In the genomic region with DNA sequence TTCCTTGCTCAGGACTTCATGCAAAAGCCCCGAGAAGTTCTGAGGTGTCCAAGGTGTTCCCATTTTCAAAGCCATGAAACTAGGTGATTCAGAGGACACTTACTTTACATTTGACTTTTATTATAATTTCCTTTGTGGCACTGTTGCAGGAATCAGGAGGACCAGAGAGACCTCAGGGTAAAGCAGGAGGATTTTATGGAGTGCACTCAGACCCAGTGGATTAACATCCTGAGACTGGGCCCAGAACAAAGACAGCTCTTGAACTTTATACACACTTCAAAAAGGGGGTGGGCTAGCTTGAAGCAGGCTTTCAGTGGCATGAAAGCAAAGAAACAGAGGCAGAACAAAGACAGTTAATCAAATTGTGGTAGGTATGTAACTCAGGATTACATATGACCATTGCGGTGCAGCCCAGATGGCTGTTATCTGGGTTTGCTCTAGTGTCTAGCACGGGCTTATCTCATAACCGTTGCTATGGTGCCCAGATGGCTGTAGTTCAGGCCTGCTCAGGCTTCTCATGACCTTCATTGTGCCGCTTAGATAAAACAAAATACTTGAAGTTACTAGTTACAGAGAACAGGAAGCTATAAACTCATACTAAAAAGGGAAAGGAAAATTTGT, we compare ENCODE assay signal across 1 cellular context.
TF ChIP-seq lines count a peak whose summit lies in the region.

No MANE protein-coding gene starts in this region.

TF ChIP-seq in K562, 482 proteins besides CTCF, POLR2A, EP300 and RAD21 (continued from another document and continues in another):
- TF ChIP-seq ZNF140 (CRISPR knock-in tag; IDR thresholded peaks at IDR 0.05) (no peak), TCF3 (CRISPR knock-in tag; IDR thresholded peaks at IDR 0.05) (peak; percentile 67), L3MBTL2 (IDR thresholded peaks at IDR 0.05) (no peak), E2F3 (CRISPR knock-in tag; IDR thresholded peaks at IDR 0.05) (no peak), ZNF766 (CRISPR knock-in tag; conservative IDR thresholded peaks at IDR 0.05) (no peak), CREBBP (IDR thresholded peaks at IDR 0.05; ENCODE audit: low read depth, low read length) (no peak), GTF2F1 (IDR thresholded peaks at IDR 0.05; ENCODE audit: low read depth, low read length) (no peak), TEAD1 (CRISPR knock-in tag; IDR thresholded peaks at IDR 0.05) (no peak), CBX2 (IDR thresholded peaks at IDR 0.05; ENCODE audit: insufficient read depth, low read length, poor library complexity, severe bottlenecking) (no peak), POLR3A (IDR thresholded peaks at IDR 0.05; ENCODE audit: borderline replicate concordance, extremely low read depth, insufficient read depth, insufficient read length) (no peak), MTA1 (IDR thresholded peaks at IDR 0.05; ENCODE audit: borderline replicate concordance) (no peak), NR3C1 (CRISPR knock-in tag; IDR thresholded peaks at IDR 0.05) (no peak), C11orf30 (IDR thresholded peaks at IDR 0.05; ENCODE audit: low read depth) (no peak), ZNF324 (CRISPR knock-in tag; IDR thresholded peaks at IDR 0.05) (no peak), HDAC3 (IDR thresholded peaks at IDR 0.05; ENCODE audit: borderline replicate concordance, partially characterized antibody) (no peak), ZNF282 (CRISPR knock-in tag; IDR thresholded peaks at IDR 0.05) (no peak), ZNF197 (CRISPR knock-in tag; IDR thresholded peaks at IDR 0.05; ENCODE audit: low read depth) (no peak), EZH2 (IDR thresholded peaks at IDR 0.05; ENCODE audit: borderline replicate concordance, low read depth, low read length) (no peak), ZFP1 (CRISPR knock-in tag; IDR thresholded peaks at IDR 0.05) (no peak), ZNF586 (CRISPR knock-in tag; conservative IDR thresholded peaks at IDR 0.05) (no peak), LEF1 (IDR thresholded peaks at IDR 0.05) (0 out of 2 replicates have a peak, but pooled peaks have one; percentile 17), ZNF408 (CRISPR knock-in tag; IDR thresholded peaks at IDR 0.05; ENCODE audit: low read depth) (no peak), FIP1L1 (IDR thresholded peaks at IDR 0.05; ENCODE audit: low read depth, low read length, poor library complexity, severe bottlenecking) (no peak), CHCHD3 (CRISPR knock-in tag; IDR thresholded peaks at IDR 0.05) (no peak), NFYB (IDR thresholded peaks at IDR 0.05; ENCODE audit: extremely low read depth, insufficient read length) (no peak), NELFE (IDR thresholded peaks at IDR 0.05; ENCODE audit: insufficient read depth, insufficient read length) (no peak), TEAD4 (IDR thresholded peaks at IDR 0.05; ENCODE audit: low read length) (0 out of 2 replicates have a peak, but pooled peaks have one; percentile 34), TEAD4 (CRISPR knock-in tag; IDR thresholded peaks at IDR 0.05; ENCODE audit: borderline replicate concordance) (no peak), SNRNP70 (optimal IDR thresholded peaks at IDR 0.05; ENCODE audit: low read depth, low read length) (no peak), ZBTB1 (CRISPR knock-in tag; IDR thresholded peaks at IDR 0.05; ENCODE audit: borderline replicate concordance, low read depth) (no peak)
- TF ChIP-seq, protein P1, sequence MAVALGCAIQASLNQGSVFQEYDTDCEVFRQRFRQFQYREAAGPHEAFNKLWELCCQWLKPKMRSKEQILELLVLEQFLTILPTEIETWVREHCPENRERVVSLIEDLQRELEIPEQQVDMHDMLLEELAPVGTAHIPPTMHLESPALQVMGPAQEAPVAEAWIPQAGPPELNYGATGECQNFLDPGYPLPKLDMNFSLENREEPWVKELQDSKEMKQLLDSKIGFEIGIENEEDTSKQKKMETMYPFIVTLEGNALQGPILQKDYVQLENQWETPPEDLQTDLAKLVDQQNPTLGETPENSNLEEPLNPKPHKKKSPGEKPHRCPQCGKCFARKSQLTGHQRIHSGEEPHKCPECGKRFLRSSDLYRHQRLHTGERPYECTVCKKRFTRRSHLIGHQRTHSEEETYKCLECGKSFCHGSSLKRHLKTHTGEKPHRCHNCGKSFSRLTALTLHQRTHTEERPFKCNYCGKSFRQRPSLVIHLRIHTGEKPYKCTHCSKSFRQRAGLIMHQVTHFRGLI (CRISPR knock-in tag; IDR thresholded peaks at IDR 0.05), result no peak
- TF ChIP-seq, protein P2, sequence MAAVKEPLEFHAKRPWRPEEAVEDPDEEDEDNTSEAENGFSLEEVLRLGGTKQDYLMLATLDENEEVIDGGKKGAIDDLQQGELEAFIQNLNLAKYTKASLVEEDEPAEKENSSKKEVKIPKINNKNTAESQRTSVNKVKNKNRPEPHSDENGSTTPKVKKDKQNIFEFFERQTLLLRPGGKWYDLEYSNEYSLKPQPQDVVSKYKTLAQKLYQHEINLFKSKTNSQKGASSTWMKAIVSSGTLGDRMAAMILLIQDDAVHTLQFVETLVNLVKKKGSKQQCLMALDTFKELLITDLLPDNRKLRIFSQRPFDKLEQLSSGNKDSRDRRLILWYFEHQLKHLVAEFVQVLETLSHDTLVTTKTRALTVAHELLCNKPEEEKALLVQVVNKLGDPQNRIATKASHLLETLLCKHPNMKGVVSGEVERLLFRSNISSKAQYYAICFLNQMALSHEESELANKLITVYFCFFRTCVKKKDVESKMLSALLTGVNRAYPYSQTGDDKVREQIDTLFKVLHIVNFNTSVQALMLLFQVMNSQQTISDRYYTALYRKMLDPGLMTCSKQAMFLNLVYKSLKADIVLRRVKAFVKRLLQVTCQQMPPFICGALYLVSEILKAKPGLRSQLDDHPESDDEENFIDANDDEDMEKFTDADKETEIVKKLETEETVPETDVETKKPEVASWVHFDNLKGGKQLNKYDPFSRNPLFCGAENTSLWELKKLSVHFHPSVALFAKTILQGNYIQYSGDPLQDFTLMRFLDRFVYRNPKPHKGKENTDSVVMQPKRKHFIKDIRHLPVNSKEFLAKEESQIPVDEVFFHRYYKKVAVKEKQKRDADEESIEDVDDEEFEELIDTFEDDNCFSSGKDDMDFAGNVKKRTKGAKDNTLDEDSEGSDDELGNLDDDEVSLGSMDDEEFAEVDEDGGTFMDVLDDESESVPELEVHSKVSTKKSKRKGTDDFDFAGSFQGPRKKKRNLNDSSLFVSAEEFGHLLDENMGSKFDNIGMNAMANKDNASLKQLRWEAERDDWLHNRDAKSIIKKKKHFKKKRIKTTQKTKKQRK (IDR thresholded peaks at IDR 0.05; ENCODE audit: borderline replicate concordance, low read depth, low read length), result peak; percentile 71
- TF ChIP-seq, protein P3, sequence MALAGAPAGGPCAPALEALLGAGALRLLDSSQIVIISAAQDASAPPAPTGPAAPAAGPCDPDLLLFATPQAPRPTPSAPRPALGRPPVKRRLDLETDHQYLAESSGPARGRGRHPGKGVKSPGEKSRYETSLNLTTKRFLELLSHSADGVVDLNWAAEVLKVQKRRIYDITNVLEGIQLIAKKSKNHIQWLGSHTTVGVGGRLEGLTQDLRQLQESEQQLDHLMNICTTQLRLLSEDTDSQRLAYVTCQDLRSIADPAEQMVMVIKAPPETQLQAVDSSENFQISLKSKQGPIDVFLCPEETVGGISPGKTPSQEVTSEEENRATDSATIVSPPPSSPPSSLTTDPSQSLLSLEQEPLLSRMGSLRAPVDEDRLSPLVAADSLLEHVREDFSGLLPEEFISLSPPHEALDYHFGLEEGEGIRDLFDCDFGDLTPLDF (CRISPR knock-in tag; IDR thresholded peaks at IDR 0.05), result no peak
- TF ChIP-seq, protein P4, sequence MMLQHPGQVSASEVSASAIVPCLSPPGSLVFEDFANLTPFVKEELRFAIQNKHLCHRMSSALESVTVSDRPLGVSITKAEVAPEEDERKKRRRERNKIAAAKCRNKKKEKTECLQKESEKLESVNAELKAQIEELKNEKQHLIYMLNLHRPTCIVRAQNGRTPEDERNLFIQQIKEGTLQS (IDR thresholded peaks at IDR 0.05), result no peak
- TF ChIP-seq, protein P4 (CRISPR knock-in tag; conservative IDR thresholded peaks at IDR 0.05), result no peak
- TF ChIP-seq, protein P5, sequence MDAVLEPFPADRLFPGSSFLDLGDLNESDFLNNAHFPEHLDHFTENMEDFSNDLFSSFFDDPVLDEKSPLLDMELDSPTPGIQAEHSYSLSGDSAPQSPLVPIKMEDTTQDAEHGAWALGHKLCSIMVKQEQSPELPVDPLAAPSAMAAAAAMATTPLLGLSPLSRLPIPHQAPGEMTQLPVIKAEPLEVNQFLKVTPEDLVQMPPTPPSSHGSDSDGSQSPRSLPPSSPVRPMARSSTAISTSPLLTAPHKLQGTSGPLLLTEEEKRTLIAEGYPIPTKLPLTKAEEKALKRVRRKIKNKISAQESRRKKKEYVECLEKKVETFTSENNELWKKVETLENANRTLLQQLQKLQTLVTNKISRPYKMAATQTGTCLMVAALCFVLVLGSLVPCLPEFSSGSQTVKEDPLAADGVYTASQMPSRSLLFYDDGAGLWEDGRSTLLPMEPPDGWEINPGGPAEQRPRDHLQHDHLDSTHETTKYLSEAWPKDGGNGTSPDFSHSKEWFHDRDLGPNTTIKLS (IDR thresholded peaks at IDR 0.05; ENCODE audit: borderline replicate concordance, low read depth), result no peak
- TF ChIP-seq, protein P6, sequence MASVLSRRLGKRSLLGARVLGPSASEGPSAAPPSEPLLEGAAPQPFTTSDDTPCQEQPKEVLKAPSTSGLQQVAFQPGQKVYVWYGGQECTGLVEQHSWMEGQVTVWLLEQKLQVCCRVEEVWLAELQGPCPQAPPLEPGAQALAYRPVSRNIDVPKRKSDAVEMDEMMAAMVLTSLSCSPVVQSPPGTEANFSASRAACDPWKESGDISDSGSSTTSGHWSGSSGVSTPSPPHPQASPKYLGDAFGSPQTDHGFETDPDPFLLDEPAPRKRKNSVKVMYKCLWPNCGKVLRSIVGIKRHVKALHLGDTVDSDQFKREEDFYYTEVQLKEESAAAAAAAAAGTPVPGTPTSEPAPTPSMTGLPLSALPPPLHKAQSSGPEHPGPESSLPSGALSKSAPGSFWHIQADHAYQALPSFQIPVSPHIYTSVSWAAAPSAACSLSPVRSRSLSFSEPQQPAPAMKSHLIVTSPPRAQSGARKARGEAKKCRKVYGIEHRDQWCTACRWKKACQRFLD (CRISPR knock-in tag; IDR thresholded peaks at IDR 0.05), result no peak
- TF ChIP-seq, protein P7, sequence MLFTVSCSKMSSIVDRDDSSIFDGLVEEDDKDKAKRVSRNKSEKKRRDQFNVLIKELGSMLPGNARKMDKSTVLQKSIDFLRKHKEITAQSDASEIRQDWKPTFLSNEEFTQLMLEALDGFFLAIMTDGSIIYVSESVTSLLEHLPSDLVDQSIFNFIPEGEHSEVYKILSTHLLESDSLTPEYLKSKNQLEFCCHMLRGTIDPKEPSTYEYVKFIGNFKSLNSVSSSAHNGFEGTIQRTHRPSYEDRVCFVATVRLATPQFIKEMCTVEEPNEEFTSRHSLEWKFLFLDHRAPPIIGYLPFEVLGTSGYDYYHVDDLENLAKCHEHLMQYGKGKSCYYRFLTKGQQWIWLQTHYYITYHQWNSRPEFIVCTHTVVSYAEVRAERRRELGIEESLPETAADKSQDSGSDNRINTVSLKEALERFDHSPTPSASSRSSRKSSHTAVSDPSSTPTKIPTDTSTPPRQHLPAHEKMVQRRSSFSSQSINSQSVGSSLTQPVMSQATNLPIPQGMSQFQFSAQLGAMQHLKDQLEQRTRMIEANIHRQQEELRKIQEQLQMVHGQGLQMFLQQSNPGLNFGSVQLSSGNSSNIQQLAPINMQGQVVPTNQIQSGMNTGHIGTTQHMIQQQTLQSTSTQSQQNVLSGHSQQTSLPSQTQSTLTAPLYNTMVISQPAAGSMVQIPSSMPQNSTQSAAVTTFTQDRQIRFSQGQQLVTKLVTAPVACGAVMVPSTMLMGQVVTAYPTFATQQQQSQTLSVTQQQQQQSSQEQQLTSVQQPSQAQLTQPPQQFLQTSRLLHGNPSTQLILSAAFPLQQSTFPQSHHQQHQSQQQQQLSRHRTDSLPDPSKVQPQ (CRISPR knock-in tag; IDR thresholded peaks at IDR 0.05; ENCODE audit: borderline replicate concordance), result no peak
- TF ChIP-seq, protein P8, sequence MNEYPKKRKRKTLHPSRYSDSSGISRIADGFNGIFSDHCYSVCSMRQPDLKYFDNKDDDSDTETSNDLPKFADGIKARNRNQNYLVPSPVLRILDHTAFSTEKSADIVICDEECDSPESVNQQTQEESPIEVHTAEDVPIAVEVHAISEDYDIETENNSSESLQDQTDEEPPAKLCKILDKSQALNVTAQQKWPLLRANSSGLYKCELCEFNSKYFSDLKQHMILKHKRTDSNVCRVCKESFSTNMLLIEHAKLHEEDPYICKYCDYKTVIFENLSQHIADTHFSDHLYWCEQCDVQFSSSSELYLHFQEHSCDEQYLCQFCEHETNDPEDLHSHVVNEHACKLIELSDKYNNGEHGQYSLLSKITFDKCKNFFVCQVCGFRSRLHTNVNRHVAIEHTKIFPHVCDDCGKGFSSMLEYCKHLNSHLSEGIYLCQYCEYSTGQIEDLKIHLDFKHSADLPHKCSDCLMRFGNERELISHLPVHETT (CRISPR knock-in tag; conservative IDR thresholded peaks at IDR 0.05 in 1 of 2, IDR thresholded peaks at IDR 0.05 in 1 of 2), result no peak
- TF ChIP-seq, protein P9, sequence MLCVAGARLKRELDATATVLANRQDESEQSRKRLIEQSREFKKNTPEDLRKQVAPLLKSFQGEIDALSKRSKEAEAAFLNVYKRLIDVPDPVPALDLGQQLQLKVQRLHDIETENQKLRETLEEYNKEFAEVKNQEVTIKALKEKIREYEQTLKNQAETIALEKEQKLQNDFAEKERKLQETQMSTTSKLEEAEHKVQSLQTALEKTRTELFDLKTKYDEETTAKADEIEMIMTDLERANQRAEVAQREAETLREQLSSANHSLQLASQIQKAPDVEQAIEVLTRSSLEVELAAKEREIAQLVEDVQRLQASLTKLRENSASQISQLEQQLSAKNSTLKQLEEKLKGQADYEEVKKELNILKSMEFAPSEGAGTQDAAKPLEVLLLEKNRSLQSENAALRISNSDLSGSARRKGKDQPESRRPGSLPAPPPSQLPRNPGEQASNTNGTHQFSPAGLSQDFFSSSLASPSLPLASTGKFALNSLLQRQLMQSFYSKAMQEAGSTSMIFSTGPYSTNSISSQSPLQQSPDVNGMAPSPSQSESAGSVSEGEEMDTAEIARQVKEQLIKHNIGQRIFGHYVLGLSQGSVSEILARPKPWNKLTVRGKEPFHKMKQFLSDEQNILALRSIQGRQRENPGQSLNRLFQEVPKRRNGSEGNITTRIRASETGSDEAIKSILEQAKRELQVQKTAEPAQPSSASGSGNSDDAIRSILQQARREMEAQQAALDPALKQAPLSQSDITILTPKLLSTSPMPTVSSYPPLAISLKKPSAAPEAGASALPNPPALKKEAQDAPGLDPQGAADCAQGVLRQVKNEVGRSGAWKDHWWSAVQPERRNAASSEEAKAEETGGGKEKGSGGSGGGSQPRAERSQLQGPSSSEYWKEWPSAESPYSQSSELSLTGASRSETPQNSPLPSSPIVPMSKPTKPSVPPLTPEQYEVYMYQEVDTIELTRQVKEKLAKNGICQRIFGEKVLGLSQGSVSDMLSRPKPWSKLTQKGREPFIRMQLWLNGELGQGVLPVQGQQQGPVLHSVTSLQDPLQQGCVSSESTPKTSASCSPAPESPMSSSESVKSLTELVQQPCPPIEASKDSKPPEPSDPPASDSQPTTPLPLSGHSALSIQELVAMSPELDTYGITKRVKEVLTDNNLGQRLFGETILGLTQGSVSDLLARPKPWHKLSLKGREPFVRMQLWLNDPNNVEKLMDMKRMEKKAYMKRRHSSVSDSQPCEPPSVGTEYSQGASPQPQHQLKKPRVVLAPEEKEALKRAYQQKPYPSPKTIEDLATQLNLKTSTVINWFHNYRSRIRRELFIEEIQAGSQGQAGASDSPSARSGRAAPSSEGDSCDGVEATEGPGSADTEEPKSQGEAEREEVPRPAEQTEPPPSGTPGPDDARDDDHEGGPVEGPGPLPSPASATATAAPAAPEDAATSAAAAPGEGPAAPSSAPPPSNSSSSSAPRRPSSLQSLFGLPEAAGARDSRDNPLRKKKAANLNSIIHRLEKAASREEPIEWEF (CRISPR knock-in tag; IDR thresholded peaks at IDR 0.05), result no peak
